Comparison of ENCODE assay signal across 8 cellular contexts in the genomic region with DNA sequence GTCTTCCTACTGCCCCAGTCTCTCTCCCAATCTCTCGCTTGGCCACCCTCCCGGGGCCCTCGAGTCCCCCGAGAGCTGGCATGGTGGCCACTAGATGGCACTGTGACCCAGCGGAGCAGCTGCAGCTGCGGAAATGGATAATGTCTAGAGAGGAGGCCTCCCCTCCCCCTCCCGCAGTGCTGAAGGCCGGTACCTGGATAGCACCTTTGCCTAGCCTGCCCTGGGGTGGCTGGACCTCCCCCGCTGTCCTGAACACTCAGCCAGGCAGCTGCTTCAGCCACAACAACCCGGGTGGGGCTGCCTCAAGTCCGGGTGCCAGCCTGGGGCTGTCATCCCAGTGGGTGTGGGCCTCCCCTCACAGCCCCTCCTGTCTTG.
DNase-seq lines count a peak whose midpoint lies in the region; ATAC-seq and TF ChIP-seq lines count a peak whose summit lies in the region.

No MANE protein-coding gene starts in this region.

- H3K4me1 ChIP-seq in A673 (ENCODE audit: insufficient read depth, low read length, poor library complexity, severe bottlenecking) (no peaks in the 10 kb centered on the region), neuronal stem cell (ENCODE audit: control insufficient read depth in 2 of 2, insufficient read depth in 1 of 2, low read depth in 1 of 2, low read length in 2 of 2) (peaks cover 0 to 5% of the 10 kb centered on the region in 2 donors)

- CTCF ChIA-PET in A673 (lab: Charles Lee), result interaction anchor here (0.6 to 2.6 kb wide), 8 partner anchors 11 to 1332 kb away, joined by 3 to 32 read pairs (median 4); partner anchors contain the start of gene CRTAC1

- peak; percentile 82 for ATAC-seq in GM18868 (IDR thresholded peaks at IDR 0.05; ENCODE audit: unreplicated experiment)

- H3K27me3 ChIP-seq in A673 (replicated peaks; ENCODE audit: insufficient read depth, low read depth, low read length, poor library complexity) (peaks cover 70% of the 10 kb centered on the region), neuronal stem cell (ENCODE audit: control insufficient read depth in 3 of 3, insufficient read depth in 3 of 3, low read depth in 1 of 3, low read length in 3 of 3) (peaks cover 0 to 36% (median 0%) of the 10 kb centered on the region in 3 experiments)

- no peak overlapping the region for H3K14ac ChIP-seq in neuronal stem cell (ENCODE audit: low read length)

- in situ Hi-C loops in KBM-7 (cut with MboI; ENCODE audit: low pct_unique_long_range_greater_than_20kb, low sequenced_read_pairs), result no loop called here

- no peak overlapping the region for H3K9ac ChIP-seq in neuronal stem cell (ENCODE audit: low read depth, low read length, poor library complexity)

- H2AK5ac ChIP-seq in neuronal stem cell (ENCODE audit: low read depth, low read length), result peak overlapping the region; percentile 91

- H3K9me3 ChIP-seq in A673 (ENCODE audit: low read depth, low read length, poor library complexity, severe bottlenecking), result no peaks in the 10 kb centered on the region
- H3K9me3 ChIP-seq in neuronal stem cell (replicated peaks in 1 of 2; ENCODE audit: control insufficient read depth in 2 of 2, insufficient read depth in 1 of 2, low read depth in 1 of 2, low read length in 2 of 2), result no peaks in the 10 kb centered on the region

- no peak overlapping the region for H3K18ac ChIP-seq in neuronal stem cell (ENCODE audit: low read length)

- DNase-seq in A673 (ENCODE audit: low spot score) (peak; percentile 75), KBM-7 (peak; percentile 60), RKO (ENCODE audit: low spot score) (peak; percentile 68), fibroblast of pulmonary artery (ENCODE audit: low read depth) (peak; percentile 58), neuronal stem cell (ENCODE audit: low spot score) (peak; percentile 65), stromal cell of bone marrow (ENCODE audit: low read depth) (peak; percentile 21)
- peak; percentile 45 to 54 for DNase-seq in activated T-helper 1 cell treated with anti-CD3 and anti-CD28 coated beads, Interleukin-2, amount 50 U/mL, for 16 hours (ENCODE audit: low read depth in 1 of 2, low spot score in 1 of 2)

- intact Hi-C loops in A673 (cut with micrococcal nuclease; ENCODE audit: unreplicated experiment), result loop anchor here (1.0 to 5.0 kb wide), 3 partner anchors 112 to 394 kb away; no protein-coding TSS in a partner anchor

- H3K4me2 ChIP-seq in neuronal stem cell (ENCODE audit: insufficient read depth, low read length, poor library complexity, severe bottlenecking), result no peak overlapping the region

- no peak overlapping the region for H4K91ac ChIP-seq in neuronal stem cell (ENCODE audit: low read depth, low read length, poor library complexity)

- no peak overlapping the region for H2BK12ac ChIP-seq in neuronal stem cell (ENCODE audit: low read length)

- no TSS peak for BruUV-seq in A673 (replicated peaks; lab: Mats Ljungman, UMichigan)

- H3K4me3 ChIP-seq in A673 (ENCODE audit: low read depth, low read length, poor library complexity, severe bottlenecking) (no peak overlapping the region), fibroblast of pulmonary artery (replicated peaks; ENCODE audit: low read depth, low read length) (no peak overlapping the region), neuronal stem cell (ENCODE audit: low read length in 2 of 2) (no peak overlapping the region)

- H4K8ac ChIP-seq in neuronal stem cell (ENCODE audit: low read depth, low read length), result no peak overlapping the region

- H2BK5ac ChIP-seq in neuronal stem cell (ENCODE audit: low read length), result no peak overlapping the region

- H3K4ac ChIP-seq in neuronal stem cell (ENCODE audit: low read length), result no peak overlapping the region

- H3K27ac ChIP-seq in A673 (ENCODE audit: low read depth, low read length, poor library complexity, severe bottlenecking) (no peak overlapping the region), neuronal stem cell (replicated peaks; ENCODE audit: low read length) (no peak overlapping the region)

- POLR2A ChIA-PET in A673 (lab: Charles Lee; ENCODE audit: low non-redundant PET), result no interaction called here

- H3K36me3 ChIP-seq in A673 (ENCODE audit: insufficient read depth, low read length, poor library complexity, severe bottlenecking) (no peaks in the 10 kb centered on the region), neuronal stem cell (replicated peaks in 1 of 2; ENCODE audit: control insufficient read depth in 2 of 2, insufficient read depth in 2 of 2, low read length in 2 of 2) (no peaks in the 10 kb centered on the region)

- H2AFZ ChIP-seq in neuronal stem cell (ENCODE audit: low read length), result peak overlapping the region; percentile 42

- no peak overlapping the region for H3K23ac ChIP-seq in neuronal stem cell (ENCODE audit: low read depth, low read length, poor library complexity)

- no peaks in the 10 kb centered on the region for H3K79me1 ChIP-seq in neuronal stem cell (ENCODE audit: low read depth, low read length)

- H2BK120ac ChIP-seq in neuronal stem cell (ENCODE audit: low read depth, low read length), result no peak overlapping the region

- TF ChIP-seq CTCF in A673 (conservative IDR thresholded peaks at IDR 0.05; ENCODE audit: low read depth, low read length) (peak; percentile 94), fibroblast of pulmonary artery (IDR thresholded peaks at IDR 0.05; ENCODE audit: low read length, missing control alignments) (peak; percentile 81)

- WGBS in neuronal stem cell (ENCODE audit: extremely low coverage in 2 of 2, insufficient read length in 2 of 2, insufficient replicate concordance in 1 of 2), 2 donors, result no CpG with 5 or more reads among the region's 11 CpGs

- no peak overlapping the region for H2BK15ac ChIP-seq in neuronal stem cell (ENCODE audit: low read length)

Comparison
In these comparisons a context has a peak if more than half of its experiments do, and no peak if none do; other contexts are left out.
1. DNase-seq: peak in every context shown above with its lines; median percentile 75 in A673; 68 in RKO; 65 in neuronal stem cell; 60 in KBM-7; 58 in fibroblast of pulmonary artery; 50 in activated T-helper 1 cell treated with anti-CD3 and anti-CD28 coated beads, Interleukin-2, amount 50 U/mL, for 16 hours; 21 in stromal cell of bone marrow.